1 cellular context compared by ENCODE assay signal in the genomic region with DNA sequence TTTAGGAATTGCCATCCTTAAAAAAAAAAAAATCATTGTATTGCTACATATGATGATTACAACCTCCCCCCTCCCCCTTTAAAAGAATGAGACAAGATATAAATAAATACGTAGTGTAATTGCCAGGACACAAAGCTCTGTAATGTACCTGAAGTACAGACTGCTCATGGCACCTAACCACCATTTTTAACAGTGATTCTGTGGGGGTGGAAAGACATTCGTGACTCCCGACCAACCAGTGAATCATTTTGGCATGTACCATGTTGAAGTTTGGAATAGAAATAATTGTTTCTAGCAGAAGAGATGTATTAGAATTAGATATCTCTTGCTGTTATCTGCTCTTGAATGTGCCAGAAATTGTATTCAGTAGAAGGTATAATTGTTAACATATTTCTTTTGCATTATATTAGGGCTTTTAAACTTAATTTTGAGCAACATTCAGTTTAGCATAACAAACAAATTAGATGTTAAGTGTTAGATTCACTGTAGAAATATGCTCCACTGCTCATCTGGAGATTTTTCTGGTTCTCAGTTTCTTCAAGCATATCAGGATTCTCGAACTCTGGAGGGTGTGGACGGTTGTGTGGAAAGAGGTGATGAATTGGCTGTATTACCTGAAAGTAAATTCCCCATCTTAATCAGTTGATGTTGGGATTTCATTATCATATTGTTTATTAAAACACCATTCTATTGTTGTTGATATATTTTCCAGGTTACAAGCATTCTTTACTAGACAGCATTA.
TF ChIP-seq lines count a peak whose summit lies in the region.

No MANE protein-coding gene starts in this region.

TF ChIP-seq in SK-N-SH treated with all-trans-retinoic acid at 6 μM for 48 hours, 23 proteins besides CTCF, POLR2A, EP300 and RAD21 (continued from another document):
- TF ChIP-seq, protein P1, sequence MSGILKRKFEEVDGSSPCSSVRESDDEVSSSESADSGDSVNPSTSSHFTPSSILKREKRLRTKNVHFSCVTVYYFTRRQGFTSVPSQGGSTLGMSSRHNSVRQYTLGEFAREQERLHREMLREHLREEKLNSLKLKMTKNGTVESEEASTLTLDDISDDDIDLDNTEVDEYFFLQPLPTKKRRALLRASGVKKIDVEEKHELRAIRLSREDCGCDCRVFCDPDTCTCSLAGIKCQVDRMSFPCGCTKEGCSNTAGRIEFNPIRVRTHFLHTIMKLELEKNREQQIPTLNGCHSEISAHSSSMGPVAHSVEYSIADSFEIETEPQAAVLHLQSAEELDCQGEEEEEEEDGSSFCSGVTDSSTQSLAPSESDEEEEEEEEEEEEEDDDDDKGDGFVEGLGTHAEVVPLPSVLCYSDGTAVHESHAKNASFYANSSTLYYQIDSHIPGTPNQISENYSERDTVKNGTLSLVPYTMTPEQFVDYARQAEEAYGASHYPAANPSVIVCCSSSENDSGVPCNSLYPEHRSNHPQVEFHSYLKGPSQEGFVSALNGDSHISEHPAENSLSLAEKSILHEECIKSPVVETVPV (CRISPR knock-in tag; IDR thresholded peaks at IDR 0.05): no peak
- TF ChIP-seq, protein P2, sequence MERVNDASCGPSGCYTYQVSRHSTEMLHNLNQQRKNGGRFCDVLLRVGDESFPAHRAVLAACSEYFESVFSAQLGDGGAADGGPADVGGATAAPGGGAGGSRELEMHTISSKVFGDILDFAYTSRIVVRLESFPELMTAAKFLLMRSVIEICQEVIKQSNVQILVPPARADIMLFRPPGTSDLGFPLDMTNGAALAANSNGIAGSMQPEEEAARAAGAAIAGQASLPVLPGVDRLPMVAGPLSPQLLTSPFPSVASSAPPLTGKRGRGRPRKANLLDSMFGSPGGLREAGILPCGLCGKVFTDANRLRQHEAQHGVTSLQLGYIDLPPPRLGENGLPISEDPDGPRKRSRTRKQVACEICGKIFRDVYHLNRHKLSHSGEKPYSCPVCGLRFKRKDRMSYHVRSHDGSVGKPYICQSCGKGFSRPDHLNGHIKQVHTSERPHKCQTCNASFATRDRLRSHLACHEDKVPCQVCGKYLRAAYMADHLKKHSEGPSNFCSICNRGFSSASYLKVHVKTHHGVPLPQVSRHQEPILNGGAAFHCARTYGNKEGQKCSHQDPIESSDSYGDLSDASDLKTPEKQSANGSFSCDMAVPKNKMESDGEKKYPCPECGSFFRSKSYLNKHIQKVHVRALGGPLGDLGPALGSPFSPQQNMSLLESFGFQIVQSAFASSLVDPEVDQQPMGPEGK (CRISPR knock-in tag; IDR thresholded peaks at IDR 0.05; ENCODE audit: borderline replicate concordance): no peak
- TF ChIP-seq ZC3H10 (CRISPR knock-in tag; IDR thresholded peaks at IDR 0.05): no peak
- no peak for TF ChIP-seq TCF4 (CRISPR knock-in tag; IDR thresholded peaks at IDR 0.05; ENCODE audit: borderline replicate concordance)
TF ChIP-seq in SK-N-SH treated with all-trans-retinoic acid at 6 μM for 48 hours: peak in this region for 0.
